25 cellular contexts compared by ENCODE assay signal in genomic region chr2:238359403-238359802, GRCh38.
"Had no signal": no experiment of that assay in that cellular context is flagged by ENCODE, and none has a peak within 500 bp of the region (broad histone marks: within the 10 kb centered on the region; RNA-seq: fewer than 3 reads in every experiment).

No MANE protein-coding gene starts in this region.

- H3K4me1 ChIP-seq: foreskin keratinocyte, left lung, prostate gland, thyroid gland, vagina had no signal

- DNase-seq: effector CD8-positive, alpha-beta T cell; endodermal cell; foreskin keratinocyte; heart left ventricle; left cardiac atrium; left lung; naive thymus-derived CD8-positive, alpha-beta T cell; nephron progenitor cell; nucleus accumbens; stimulated activated CD4-positive, alpha-beta T cell treated with anti-CD3 and anti-CD28 coated beads, Interleukin-12 subunit alpha, Interleukin-12 subunit beta, amount 100 ng/mL, for 4 hours; stimulated activated CD4-positive, alpha-beta T cell treated with anti-CD3 and anti-CD28 coated beads, Interleukin-1b, Interleukin-23, amount 100 ng/mL, for 48 hours; stimulated activated CD4-positive, alpha-beta T cell treated with anti-CD3 and anti-CD28 coated beads, Interleukin-4, amount 100 ng/mL, for 1 hour; stimulated activated CD8-positive, alpha-beta memory T cell treated with anti-CD3 and anti-CD28 coated beads, Interleukin-4, amount 100 ng/mL, for 48 hours; stimulated activated naive CD4-positive, alpha-beta T cell treated with Interleukin-2 at 50 U/mL for 16 hours; stomach; thyroid gland; trophoblast cell had no signal

- H3K4me3 ChIP-seq: esophagus muscularis mucosa, gastroesophageal sphincter, heart left ventricle, hepatocyte, left lung, prostate gland, right atrium auricular region, smooth muscle cell, stomach, thyroid gland, vagina had no signal

- H3K36me3 ChIP-seq: prostate gland had no signal

- H3K27ac Mint-ChIP-seq: endodermal cell, nephron progenitor cell had no signal

- H3K4me3 Mint-ChIP-seq: endodermal cell; naive thymus-derived CD8-positive, alpha-beta T cell; nephron progenitor cell had no signal

- H3K27ac ChIP-seq: esophagus muscularis mucosa, foreskin keratinocyte, gastroesophageal sphincter, heart left ventricle, hepatocyte, left lung, prostate gland, right atrium auricular region, stomach, thyroid gland, vagina had no signal

- H3K9me3 ChIP-seq: esophagus muscularis mucosa, gastroesophageal sphincter, heart left ventricle, left lung, prostate gland, right atrium auricular region, stomach, thyroid gland, vagina had no signal

- H3K27me3 ChIP-seq: esophagus muscularis mucosa, foreskin keratinocyte, gastroesophageal sphincter, heart left ventricle, hepatocyte, left lung, right atrium auricular region, stomach, thyroid gland, vagina had no signal

- H3K4me1 Mint-ChIP-seq: endodermal cell had no signal

- H3K9me3 Mint-ChIP-seq: naive thymus-derived CD8-positive, alpha-beta T cell had no signal

- ATAC-seq: foreskin keratinocyte; gastroesophageal sphincter; heart left ventricle; left cardiac atrium; left lung; naive thymus-derived CD8-positive, alpha-beta T cell; sciatic nerve had no signal

- H3K79me2 ChIP-seq: hepatocyte had no signal

- H3K27me3 Mint-ChIP-seq: naive thymus-derived CD8-positive, alpha-beta T cell had no signal

- H2AFZ ChIP-seq: hepatocyte had no signal

- H3K4me2 ChIP-seq: hepatocyte, smooth muscle cell had no signal
